ENCODE assay signal across 8 cellular contexts in the genomic region with DNA sequence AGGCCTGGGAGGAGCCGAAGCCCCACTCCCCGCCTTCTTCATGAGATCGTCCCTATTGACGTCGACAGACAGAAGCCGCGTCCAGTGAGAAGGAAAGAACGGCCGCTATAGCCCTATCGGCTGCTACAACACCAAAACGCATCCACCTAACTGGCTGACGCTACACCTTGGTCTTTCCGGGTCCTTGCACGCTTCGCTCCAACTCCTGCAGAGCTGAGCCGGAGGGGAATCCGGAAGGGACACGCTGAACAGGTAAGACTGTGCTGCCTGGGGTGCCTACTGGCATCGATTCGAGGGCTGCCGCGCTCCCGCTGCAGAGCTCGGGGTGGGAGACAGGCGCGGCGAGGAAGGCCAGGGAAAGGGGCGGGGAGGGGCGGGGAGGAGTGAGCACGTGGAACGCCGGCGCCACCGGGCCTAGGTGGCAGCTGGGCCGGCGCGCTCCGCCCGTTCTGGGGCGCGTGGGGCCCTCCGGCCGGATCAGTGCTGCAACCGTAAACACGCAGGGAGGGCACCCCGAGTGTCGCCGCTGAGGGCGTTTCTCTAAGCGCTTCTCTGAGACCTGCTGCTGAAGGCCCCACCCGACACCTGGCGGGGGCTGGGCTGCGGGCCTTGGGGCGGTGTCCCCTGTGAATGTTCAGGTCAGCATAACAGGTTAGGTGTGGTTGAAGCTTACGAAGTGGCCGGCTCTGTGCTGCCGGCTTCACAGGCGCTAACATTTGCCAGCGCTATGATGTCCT. TPM values are rescaled to one million over a fixed set of nuclear protein-coding genes. Genes with fewer than 3 reads are reported as not detected.
DNase-seq lines count a peak whose midpoint lies in the region; ATAC-seq and TF ChIP-seq lines count a peak whose summit lies in the region.

A gene with protein sequence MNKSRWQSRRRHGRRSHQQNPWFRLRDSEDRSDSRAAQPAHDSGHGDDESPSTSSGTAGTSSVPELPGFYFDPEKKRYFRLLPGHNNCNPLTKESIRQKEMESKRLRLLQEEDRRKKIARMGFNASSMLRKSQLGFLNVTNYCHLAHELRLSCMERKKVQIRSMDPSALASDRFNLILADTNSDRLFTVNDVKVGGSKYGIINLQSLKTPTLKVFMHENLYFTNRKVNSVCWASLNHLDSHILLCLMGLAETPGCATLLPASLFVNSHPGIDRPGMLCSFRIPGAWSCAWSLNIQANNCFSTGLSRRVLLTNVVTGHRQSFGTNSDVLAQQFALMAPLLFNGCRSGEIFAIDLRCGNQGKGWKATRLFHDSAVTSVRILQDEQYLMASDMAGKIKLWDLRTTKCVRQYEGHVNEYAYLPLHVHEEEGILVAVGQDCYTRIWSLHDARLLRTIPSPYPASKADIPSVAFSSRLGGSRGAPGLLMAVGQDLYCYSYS (plus strand): TSS at position 173 of the 737 bp plus-strand sequence. CDS start 11,515 bp downstream, outside the sequence.

- TF ChIP-seq CTCF in astrocyte of the spinal cord (IDR thresholded peaks at IDR 0.05; ENCODE audit: low read depth, low read length) (no peak), hepatocyte (IDR thresholded peaks at IDR 0.05; ENCODE audit: poor library complexity) (no peak)

- peak; percentile 89 to 92 for DNase-seq in stimulated activated CD4-positive, alpha-beta T cell treated with anti-CD3 and anti-CD28 coated beads, Interleukin-12 subunit alpha, Interleukin-12 subunit beta, amount 100 ng/mL, for 24 hours (ENCODE audit: low read depth in 2 of 2)
- DNase-seq in stimulated activated CD4-positive, alpha-beta T cell treated with anti-CD3 and anti-CD28 coated beads, Interleukin-12 subunit alpha, Interleukin-12 subunit beta, amount 100 ng/mL, for 4 hours: no peak
- DNase-seq in NCI-H2081 treated with DMSO at 0.1 percent for 48 hours (lab: John Stamatoyannopoulos, UW): peak; percentile 92
- peak; percentile 88 for DNase-seq in T1000 (lab: John Stamatoyannopoulos, UW)
- peak; percentile 99 for DNase-seq in astrocyte of the spinal cord (ENCODE audit: low read depth, low spot score)
- DNase-seq in hepatocyte (ENCODE audit: low spot score): peak; percentile 98
- peak; percentile 97 for DNase-seq in renal cortical epithelial cell (ENCODE audit: low read depth)

- peak within 1 kb of the TSS; percentile 71 for H2AFZ ChIP-seq in hepatocyte

- peaks cover 33% of the 10 kb centered on the region for H3K79me2 ChIP-seq in hepatocyte

- no peaks in the 10 kb centered on the region for H3K4me1 ChIP-seq in hepatocyte (ENCODE audit: insufficient read depth)

- no peaks in the 10 kb centered on the region for H4K20me1 ChIP-seq in hepatocyte (ENCODE audit: insufficient read depth, poor library complexity, severe bottlenecking)

- in situ Hi-C loops in astrocyte of the spinal cord (cut with HindIII; ENCODE audit: low sequenced_read_pairs): no loop called here

- H3K27ac ChIP-seq in hepatocyte: peak within 1 kb of the TSS; percentile 93

- H3K9me2 ChIP-seq in hepatocyte (replicated peaks; ENCODE audit: insufficient read depth): no peaks in the 10 kb centered on the region

- under 1% methylated on average over 43 of the region's 59 CpGs for WGBS in hepatocyte (ENCODE audit: low lambda C conversion rate, missing lambda C conversion rate)

- H3K27me3 ChIP-seq in hepatocyte: no peaks in the 10 kb centered on the region

- no peaks in the 10 kb centered on the region for H3K36me3 ChIP-seq in hepatocyte (replicated peaks; ENCODE audit: insufficient read depth, low read depth)

- peak within 1 kb of the TSS; percentile 95 for H3K4me2 ChIP-seq in hepatocyte

- H3K4me3 ChIP-seq in astrocyte of the spinal cord (ENCODE audit: low read depth, low read length) (peak within 1 kb of the TSS; percentile 87), hepatocyte (peak within 1 kb of the TSS; percentile 75)

- ATAC-seq in HG03045 (IDR thresholded peaks at IDR 0.05; ENCODE audit: unreplicated experiment): peak; percentile 96

- no peaks in the 10 kb centered on the region for H3K9me3 ChIP-seq in hepatocyte (ENCODE audit: low read depth)

RNA-seq across cellular contexts. Expression of the gene that starts here (rescaled TPM):
- 17.8 and 21.6 TPM in 2 replicates for total RNA-seq in hepatocyte
- 8.5 and 13.3 TPM in 2 replicates for polyA plus RNA-seq in hepatocyte
- total RNA-seq in renal cortical epithelial cell: 42.7 and 45.6 TPM in 2 replicates
